ENCODE assay signal across 15 cellular contexts in genomic region chr2:113058998-113059960, GRCh38. TPM values are rescaled to one million over a fixed set of nuclear protein-coding genes. Genes with fewer than 3 reads are reported as not detected.
"Had no signal": no experiment of that assay in that cellular context is flagged by ENCODE, and none has a peak within 500 bp of the region (broad histone marks: within the 10 kb centered on the region; RNA-seq: fewer than 3 reads in every experiment).

TSS of gene IL36RN (plus strand) at chr2:113059198. CDS start at chr2:113059439, 241 bp downstream.

- H3K36me3 ChIP-seq: cardiac muscle cell, neural progenitor cell, stomach, uterus had no signal

- H3K27ac Mint-ChIP-seq: immature natural killer cell, neural progenitor cell, T-helper 17 cell had no signal

- H2AFZ ChIP-seq: neural progenitor cell had no signal

- H3K9me3 ChIP-seq: uterus had no signal

- H3K4me3 ChIP-seq: cardiac muscle cell, neural progenitor cell, stomach, uterus had no signal

- H3K4me1 Mint-ChIP-seq: immature natural killer cell, T-helper 17 cell had no signal

- H3K9ac ChIP-seq: neural progenitor cell had no signal

- H3K4me3 Mint-ChIP-seq: immature natural killer cell, neural progenitor cell, T-helper 17 cell had no signal

- H3K36me3 Mint-ChIP-seq: immature natural killer cell, neural progenitor cell had no signal

- H3K4me1 ChIP-seq: neural progenitor cell, stomach, uterus had no signal

- H3K27ac ChIP-seq: cardiac muscle cell, neural progenitor cell, stomach, uterus had no signal

- ATAC-seq: SK-N-SH treated with all-trans-retinoic acid at 6 μM for 48 hours, T-helper 17 cell had no signal

- H3K27me3 ChIP-seq: cardiac muscle cell, neural progenitor cell, uterus had no signal

- DNase-seq: activated naive CD4-positive, alpha-beta T cell; effector CD8-positive, alpha-beta T cell; immature natural killer cell; mesendoderm; retina; stimulated activated CD4-positive, alpha-beta T cell treated with anti-CD3 and anti-CD28 coated beads, Interleukin-4, amount 100 ng/mL, for 4 hours; stomach; T-helper 17 cell; uterus had no signal

- H3K4me2 ChIP-seq: neural progenitor cell had no signal

RNA-seq across cellular contexts. Expression of gene IL36RN, which starts in this region (rescaled TPM):
- total RNA-seq: cardiac muscle cell, epithelial cell of proximal tubule, fibroblast of villous mesenchyme, skeletal muscle tissue, stomach, T-helper 17 cell, uterus had no signal
- polyA plus RNA-seq: cardiac muscle cell, immature natural killer cell had no signal
